In genomic region chr10:118114992-118115391, GRCh38 we compare ENCODE assay signal across 17 cellular contexts.
A peak's percentile ranks its signal among the peaks of the same experiment; 100 is the strongest.
DNase-seq lines count a peak whose midpoint lies in the region; ATAC-seq and TF ChIP-seq lines count a peak whose summit lies in the region.
"Had no signal": no experiment of that assay in that cellular context is flagged by ENCODE, and none has a peak within 500 bp of the region (broad histone marks: within the 10 kb centered on the region; RNA-seq: fewer than 3 reads in every experiment).

No MANE protein-coding gene starts in this region.

- ATAC-seq in heart left ventricle = peak; percentile 72 to 89 (median 88)
- ATAC-seq in stimulated activated memory B cell treated with anti-CD40 and anti-IgM and Interleukin-4, amounts not matched to agents 10 μg/mL and 1 μg/mL and 100 μg/mL, for 72 hours = no peak
- ATAC-seq: A549, HepG2 had no signal

- no peak overlapping the region for H3K4me3 ChIP-seq in heart left ventricle
- no peak overlapping the region for H3K4me3 ChIP-seq in left ventricle myocardium inferior
- H3K4me3 ChIP-seq: A549 had no signal

- TF ChIP-seq CTCF in heart left ventricle (IDR thresholded peaks at IDR 0.05) (no peak), left ventricle myocardium inferior (IDR thresholded peaks at IDR 0.05; ENCODE audit: borderline replicate concordance) (no peak), nephron (IDR thresholded peaks at IDR 0.05; ENCODE audit: unreplicated experiment in 3 of 3) (no peak)

- WGBS in heart left ventricle, 4 donors = 21 to 30% (median 27%) methylated on average over 1 of the region's 1 CpG

- H3K36me3 ChIP-seq in heart left ventricle (no peaks in the 10 kb centered on the region), left ventricle myocardium inferior (no peaks in the 10 kb centered on the region)

- intact Hi-C loops in heart left ventricle (cut with DNase I) (no loop called here), left ventricle myocardium inferior (cut with micrococcal nuclease) (no loop called here)

- DNase-seq in DMS79 treated with DMSO at 0.1 percent for 48 hours (lab: John Stamatoyannopoulos, UW) = peak; percentile 1
- DNase-seq in DMS79 (lab: John Stamatoyannopoulos, UW) = no peak
- no peak for DNase-seq in heart left ventricle
- DNase-seq in left ventricle myocardium inferior = no peak
- no peak for DNase-seq in T1000 (lab: John Stamatoyannopoulos, UW)
- DNase-seq: AML-193; CD4-positive, alpha-beta memory T cell; DMS153; DND-41; H9 had no signal

- no peaks in the 10 kb centered on the region for H3K27me3 Mint-ChIP-seq in T-helper 1 cell treated with Interleukin-12 subunit alpha and Interleukin-12 subunit beta and Interleukin-4 antibody, amounts not matched to agents 30 μg/mL and 1 μg/mL, for 36 hours (ENCODE audit: low read depth)
- no peaks in the 10 kb centered on the region for H3K27me3 Mint-ChIP-seq in nephron (ENCODE audit: low read depth)
- no peaks in the 10 kb centered on the region for H3K27me3 Mint-ChIP-seq in stimulated activated memory B cell treated with anti-CD40 and anti-IgM and Interleukin-4, amounts not matched to agents 10 μg/mL and 1 μg/mL and 100 μg/mL, for 72 hours

- no peaks in the 10 kb centered on the region for H3K9me3 Mint-ChIP-seq in T-helper 1 cell treated with Interleukin-12 subunit alpha and Interleukin-12 subunit beta and Interleukin-4 antibody, amounts not matched to agents 30 μg/mL and 1 μg/mL, for 36 hours
- H3K9me3 Mint-ChIP-seq in nephron = no peaks in the 10 kb centered on the region
- H3K9me3 Mint-ChIP-seq in stimulated activated memory B cell treated with anti-CD40 and anti-IgM and Interleukin-4, amounts not matched to agents 10 μg/mL and 1 μg/mL and 100 μg/mL, for 72 hours = no peaks in the 10 kb centered on the region
- H3K9me3 Mint-ChIP-seq: H9 had no signal

- peaks cover 0 to 13% (median 0%) of the 10 kb centered on the region in 12 donors for H3K4me1 ChIP-seq in heart left ventricle
- peaks cover 28% of the 10 kb centered on the region for H3K4me1 ChIP-seq in left ventricle myocardium inferior
- H3K4me1 ChIP-seq: A549 had no signal

- H3K36me3 Mint-ChIP-seq in T-helper 1 cell treated with Interleukin-12 subunit alpha and Interleukin-12 subunit beta and Interleukin-4 antibody, amounts not matched to agents 30 μg/mL and 1 μg/mL, for 36 hours (ENCODE audit: low read depth) = no peaks in the 10 kb centered on the region
- no peaks in the 10 kb centered on the region for H3K36me3 Mint-ChIP-seq in nephron (ENCODE audit: low read depth)
- no peaks in the 10 kb centered on the region for H3K36me3 Mint-ChIP-seq in stimulated activated memory B cell treated with anti-CD40 and anti-IgM and Interleukin-4, amounts not matched to agents 10 μg/mL and 1 μg/mL and 100 μg/mL, for 72 hours
- H3K36me3 Mint-ChIP-seq: CD4-positive, alpha-beta memory T cell had no signal

- peak overlapping the region; percentile 3 for H3K27ac Mint-ChIP-seq in T-helper 1 cell treated with Interleukin-12 subunit alpha and Interleukin-12 subunit beta and Interleukin-4 antibody, amounts not matched to agents 30 μg/mL and 1 μg/mL, for 36 hours
- H3K27ac Mint-ChIP-seq in nephron = peak overlapping the region in 2 of 3 experiments; percentile 92 to 95
- no peak overlapping the region for H3K27ac Mint-ChIP-seq in stimulated activated memory B cell treated with anti-CD40 and anti-IgM and Interleukin-4, amounts not matched to agents 10 μg/mL and 1 μg/mL and 100 μg/mL, for 72 hours
- H3K27ac Mint-ChIP-seq: H9 had no signal

- H3K4me1 Mint-ChIP-seq in T-helper 1 cell treated with Interleukin-12 subunit alpha and Interleukin-12 subunit beta and Interleukin-4 antibody, amounts not matched to agents 30 μg/mL and 1 μg/mL, for 36 hours (ENCODE audit: low read depth) = peaks cover 25% of the 10 kb centered on the region
- peaks cover 49% of the 10 kb centered on the region for H3K4me1 Mint-ChIP-seq in nephron
- H3K4me1 Mint-ChIP-seq in stimulated activated memory B cell treated with anti-CD40 and anti-IgM and Interleukin-4, amounts not matched to agents 10 μg/mL and 1 μg/mL and 100 μg/mL, for 72 hours = no peaks in the 10 kb centered on the region

- no peaks in the 10 kb centered on the region for H3K9me3 ChIP-seq in heart left ventricle
- H3K9me3 ChIP-seq in left ventricle myocardium inferior (replicated peaks) = no peaks in the 10 kb centered on the region
- H3K9me3 ChIP-seq: A549 had no signal

- peaks cover 0 to under 1% (median 0%) of the 10 kb centered on the region in 9 donors for H3K27me3 ChIP-seq in heart left ventricle
- no peaks in the 10 kb centered on the region for H3K27me3 ChIP-seq in left ventricle myocardium inferior (ENCODE audit: low read depth)

- no peak for TF ChIP-seq POLR2A in heart left ventricle (IDR thresholded peaks at IDR 0.05)

- H3K4me3 Mint-ChIP-seq in T-helper 1 cell treated with Interleukin-12 subunit alpha and Interleukin-12 subunit beta and Interleukin-4 antibody, amounts not matched to agents 30 μg/mL and 1 μg/mL, for 36 hours = no peak overlapping the region
- H3K4me3 Mint-ChIP-seq in nephron = no peak overlapping the region
- H3K4me3 Mint-ChIP-seq in stimulated activated memory B cell treated with anti-CD40 and anti-IgM and Interleukin-4, amounts not matched to agents 10 μg/mL and 1 μg/mL and 100 μg/mL, for 72 hours = no peak overlapping the region
- H3K4me3 Mint-ChIP-seq: CD4-positive, alpha-beta memory T cell; H9 had no signal

- H3K27ac ChIP-seq in heart left ventricle (no peak overlapping the region), left ventricle myocardium inferior (replicated peaks) (no peak overlapping the region)
- H3K27ac ChIP-seq: 22Rv1, A549, C4-2B had no signal
